Comparison of ENCODE assay signal across 8 cellular contexts in the genomic region with DNA sequence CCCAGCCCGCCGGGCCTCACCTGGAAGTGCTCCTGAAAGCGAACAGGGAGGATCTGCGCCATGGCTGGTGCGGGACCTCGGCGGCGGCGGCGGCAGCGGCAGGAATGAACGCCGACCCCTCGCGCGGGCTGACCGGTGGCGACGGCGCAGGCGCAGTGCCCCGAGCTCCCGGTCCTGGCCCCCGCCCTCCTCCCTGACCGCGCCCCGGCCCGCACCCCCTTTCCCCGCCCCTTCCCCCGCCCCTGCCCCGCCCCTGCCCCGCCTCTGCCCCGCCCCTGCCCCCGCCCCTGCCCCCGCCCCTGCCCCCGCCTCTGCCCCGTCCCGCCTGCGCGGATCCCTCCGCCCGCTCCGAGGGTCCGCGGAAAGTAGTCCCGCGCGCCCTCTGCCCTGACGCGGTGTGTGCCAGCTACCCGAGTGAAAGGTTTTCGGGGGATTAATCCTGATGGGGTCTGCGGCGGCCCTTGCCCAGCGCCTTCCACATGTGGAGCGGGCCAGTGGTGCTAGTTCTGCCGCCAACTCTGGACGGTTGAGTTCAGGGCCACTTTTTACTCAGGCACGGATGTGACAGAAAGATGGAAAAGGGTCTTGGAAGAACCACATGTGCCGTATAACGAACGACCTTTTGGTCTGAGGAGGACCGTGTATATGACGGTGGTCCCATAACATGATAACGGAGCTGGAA. TPM values are rescaled to one million over a fixed set of nuclear protein-coding genes. Genes with fewer than 3 reads are reported as not detected.
DNase-seq lines count a peak whose midpoint lies in the region; ATAC-seq and TF ChIP-seq lines count a peak whose summit lies in the region.

A gene (minus strand): TSS at position 140 of the 682 bp plus-strand sequence. CDS start 78 bp downstream, at position 62.

- H3K4me3 ChIP-seq in endodermal cell (ENCODE audit: low read length), result peak within 1 kb of the TSS; percentile 92

- TF ChIP-seq CTCF in endodermal cell (conservative IDR thresholded peaks at IDR 0.05), result no peak

- peak within 1 kb of the TSS; percentile 43 for H3K9ac ChIP-seq in endodermal cell (ENCODE audit: extremely low read depth, low read length, poor library complexity, severe bottlenecking)

- WGBS in endodermal cell (ENCODE audit: insufficient coverage in 1 of 2, insufficient read length in 1 of 2), 2 experiments, result 3 to 5% methylated on average over 21 to 44 of the region's 65 CpGs

- CTCF ChIA-PET in activated CD8-positive, alpha-beta memory T cell treated with anti-CD3 and anti-CD28 coated beads, Interleukin-2, amount 10 ng/mL, durations not matched to agents 7 days and 5 days (lab: Charles Lee), result interaction anchor here (0.7 to 2.2 kb wide), 3 partner anchors 8 to 113 kb away, joined by 3 to 9 read pairs (median 4); a partner anchor contains a TSS

- no peak within 1 kb of the TSS for H3K27ac ChIP-seq in endodermal cell (ENCODE audit: low read depth, low read length)

- peaks cover 28% of the 10 kb centered on the region for H3K27me3 ChIP-seq in endodermal cell (ENCODE audit: control insufficient read depth, insufficient read depth, low read length, poor library complexity, severe bottlenecking)

- peaks cover 53% of the 10 kb centered on the region for H3K27me3 Mint-ChIP-seq in activated CD8-positive, alpha-beta memory T cell treated with anti-CD3 and anti-CD28 coated beads, Interleukin-2, amount 10 ng/mL, durations not matched to agents 7 days and 5 days
- H3K27me3 Mint-ChIP-seq in endodermal cell (ENCODE audit: insufficient read depth), result peaks cover 29% of the 10 kb centered on the region

- DNase-seq in GDM1 (lab: John Stamatoyannopoulos, UW) (peak; percentile 54), NCI-H748 (lab: John Stamatoyannopoulos, UW; ENCODE audit: unreplicated experiment) (peak; percentile 90), endodermal cell (peak; percentile 95), mesenteric fat pad (ENCODE audit: low spot score) (peak; percentile 94), OCI-M2 (lab: John Stamatoyannopoulos, UW; ENCODE audit: unreplicated experiment) (no peak)
- peak; percentile 77 for DNase-seq in activated CD8-positive, alpha-beta memory T cell treated with anti-CD3 and anti-CD28 coated beads, Interleukin-2, amount 10 ng/mL, durations not matched to agents 7 days and 5 days
- DNase-seq in stimulated activated CD8-positive, alpha-beta memory T cell treated with anti-CD3 and anti-CD28 coated beads, Interleukin-12 subunit alpha, Interleukin-12 subunit beta, amount 100 ng/mL, for 24 hours (ENCODE audit: extremely low read depth), result peak; percentile 36

- H3K9me3 ChIP-seq in endodermal cell (ENCODE audit: control insufficient read depth, low read length), result no peaks in the 10 kb centered on the region

- no peaks in the 10 kb centered on the region for H3K36me3 Mint-ChIP-seq in activated CD8-positive, alpha-beta memory T cell treated with anti-CD3 and anti-CD28 coated beads, Interleukin-2, amount 10 ng/mL, durations not matched to agents 7 days and 5 days
- no peaks in the 10 kb centered on the region for H3K36me3 Mint-ChIP-seq in endodermal cell (ENCODE audit: low read depth)

- peak within 1 kb of the TSS; percentile 51 for H3K27ac Mint-ChIP-seq in activated CD8-positive, alpha-beta memory T cell treated with anti-CD3 and anti-CD28 coated beads, Interleukin-2, amount 10 ng/mL, durations not matched to agents 7 days and 5 days
- peak within 1 kb of the TSS; percentile 62 for H3K27ac Mint-ChIP-seq in endodermal cell

- H3K36me3 ChIP-seq in endodermal cell (ENCODE audit: control insufficient read depth, insufficient read depth, low read length), result no peaks in the 10 kb centered on the region

- ATAC-seq in HG02852 (IDR thresholded peaks at IDR 0.05; ENCODE audit: unreplicated experiment), result peak; percentile 57
- ATAC-seq in activated CD8-positive, alpha-beta memory T cell treated with anti-CD3 and anti-CD28 coated beads, Interleukin-2, amount 10 ng/mL, durations not matched to agents 7 days and 5 days, result peak; percentile 80

- no peaks in the 10 kb centered on the region for H3K9me3 Mint-ChIP-seq in activated CD8-positive, alpha-beta memory T cell treated with anti-CD3 and anti-CD28 coated beads, Interleukin-2, amount 10 ng/mL, durations not matched to agents 7 days and 5 days (ENCODE audit: low read depth)
- no peaks in the 10 kb centered on the region for H3K9me3 Mint-ChIP-seq in endodermal cell

- peaks cover 25% of the 10 kb centered on the region for H3K4me1 Mint-ChIP-seq in activated CD8-positive, alpha-beta memory T cell treated with anti-CD3 and anti-CD28 coated beads, Interleukin-2, amount 10 ng/mL, durations not matched to agents 7 days and 5 days
- H3K4me1 Mint-ChIP-seq in endodermal cell, result peaks cover 24% of the 10 kb centered on the region

- peak within 1 kb of the TSS; percentile 85 for H3K4me3 Mint-ChIP-seq in activated CD8-positive, alpha-beta memory T cell treated with anti-CD3 and anti-CD28 coated beads, Interleukin-2, amount 10 ng/mL, durations not matched to agents 7 days and 5 days
- peak within 1 kb of the TSS; percentile 81 for H3K4me3 Mint-ChIP-seq in endodermal cell

- H3K4me1 ChIP-seq in endodermal cell (ENCODE audit: control insufficient read depth, insufficient read depth, low read length), result no peaks in the 10 kb centered on the region

RNA-seq across cellular contexts. Expression of the gene that starts here (rescaled TPM):
- 1 to 10 TPM in 1 of 2 experiments, under 1 TPM in 1; 0.68 to 1.2 TPM for total RNA-seq in activated CD8-positive, alpha-beta memory T cell treated with anti-CD3 and anti-CD28 coated beads, Interleukin-2, amount 10 ng/mL, durations not matched to agents 7 days and 5 days
- total RNA-seq in endodermal cell (10 to 100 TPM; 11.8 to 14.4 TPM), mesenteric fat pad (10.9 TPM)
- polyA plus RNA-seq in endodermal cell (2013, experiment 1 of 2), result 8.0 TPM
- 6.6 TPM for polyA plus RNA-seq in endodermal cell (2013, experiment 2 of 2)
